In the genomic region with DNA sequence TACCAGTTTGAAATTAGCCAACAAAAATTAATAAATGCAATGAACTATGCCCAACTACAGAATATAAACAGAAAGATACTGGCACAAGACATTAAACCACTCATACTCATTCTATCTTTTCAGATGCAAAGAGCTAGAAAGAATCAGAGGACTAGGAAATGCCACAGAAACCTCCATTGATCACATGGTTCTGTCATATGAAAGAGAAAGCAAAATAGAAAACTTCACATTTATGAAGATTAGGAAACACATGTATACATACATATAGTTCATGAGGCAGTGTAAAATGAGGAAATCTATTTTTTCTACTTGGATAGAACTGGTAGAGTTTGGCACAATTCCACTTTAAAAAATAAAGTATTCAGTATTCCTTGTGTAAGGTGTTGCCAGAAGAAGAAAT, we compare ENCODE assay signal across 10 cellular contexts.
DNase-seq lines count a peak whose midpoint lies in the region; ATAC-seq lines count a peak whose summit lies in the region.
"Had no signal": no experiment of that assay in that cellular context is flagged by ENCODE, and none has a peak within 500 bp of the region (broad histone marks: within the 10 kb centered on the region; RNA-seq: fewer than 3 reads in every experiment).

No MANE protein-coding gene starts in this region.

- DNase-seq in epithelial cell of prostate (ENCODE audit: low read depth, low spot score) (no peak), NCI-H2171 treated with DMSO at 0.1 percent for 48 hours (lab: John Stamatoyannopoulos, UW) (no peak), NCI-H2107 (lab: John Stamatoyannopoulos, UW) (no peak), HK-2 (ENCODE audit: unreplicated experiment) (no peak)
- DNase-seq in activated CD4-positive, alpha-beta T cell treated with anti-CD3 and anti-CD28 coated beads, Interleukin-2, amount 50 U/mL, for 4 hours, result no peak
- DNase-seq: left cardiac atrium had no signal

- peak; percentile 66 for ATAC-seq in GM18511 (IDR thresholded peaks at IDR 0.05; ENCODE audit: unreplicated experiment)
- peak; percentile 74 for ATAC-seq in GM21529 (IDR thresholded peaks at IDR 0.05; ENCODE audit: unreplicated experiment)
- ATAC-seq in HG03558 (IDR thresholded peaks at IDR 0.05; ENCODE audit: extremely low read depth, unreplicated experiment), result peak; percentile 72
- ATAC-seq: Panc1 had no signal

- peak overlapping the region; percentile 47 for H3K27ac ChIP-seq in epithelial cell of prostate
